8 cellular contexts compared by ENCODE assay signal in genomic region chr22:32528984-32529982, GRCh38. TPM values are rescaled to one million over a fixed set of nuclear protein-coding genes. Genes with fewer than 3 reads are reported as not detected.
DNase-seq lines count a peak whose midpoint lies in the region; ATAC-seq and TF ChIP-seq lines count a peak whose summit lies in the region.

No MANE protein-coding gene starts in this region.

- H3K9me3 Mint-ChIP-seq in naive thymus-derived CD8-positive, alpha-beta T cell, result no peaks in the 10 kb centered on the region

- no peak overlapping the region for H3K4me3 Mint-ChIP-seq in naive thymus-derived CD8-positive, alpha-beta T cell

- DNase-seq in AG08395 (ENCODE audit: low spot score) (peak; percentile 87), GM19240 (ENCODE audit: insufficient read length, low spot score) (peak; percentile 63), OCI-LY7 (ENCODE audit: low spot score) (peak; percentile 56), fibroblast of lung (ENCODE audit: low read depth in 2 of 2) (peak; percentile 75 to 90)
- DNase-seq in activated T-cell treated with anti-CD3 and anti-CD28 coated beads, Interleukin-2, amount 50 U/mL, for 48 hours, result peak; percentile 71 to 80
- peak; percentile 30 to 78 (median 52) for DNase-seq in naive thymus-derived CD8-positive, alpha-beta T cell
- peak; percentile 28 to 59 for DNase-seq in stimulated activated CD8-positive, alpha-beta memory T cell treated with anti-CD3 and anti-CD28 coated beads, Interleukin-7, amount 100 ng/mL, for 48 hours (ENCODE audit: extremely low read depth in 1 of 2, low read depth in 1 of 2)

- no TSS peak for BruUV-seq in OCI-LY7 (replicated peaks; lab: Mats Ljungman, UMichigan)

- CTCF ChIA-PET in OCI-LY7 (lab: Charles Lee; ENCODE audit: unreplicated experiment), result interaction anchor here (1.1 kb wide), 1 partner anchor 457 kb away, joined by 4 read pairs; no protein-coding TSS in a partner anchor

- peaks cover 0 to 2% (median 1%) of the 10 kb centered on the region in 4 donors for H3K4me1 Mint-ChIP-seq in naive thymus-derived CD8-positive, alpha-beta T cell

- H3K4me2 ChIP-seq in OCI-LY7 (ENCODE audit: low read length), result no peak overlapping the region
- H3K4me2 ChIP-seq in fibroblast of lung (ENCODE audit: extremely low read depth, insufficient read depth, low read length), result no peak overlapping the region

- intact Hi-C loops in OCI-LY7 (cut with micrococcal nuclease; ENCODE audit: unreplicated experiment), result loop anchor here (10.0 kb wide), 1 partner anchor 676 kb away; no protein-coding TSS in a partner anchor

- no peaks in the 10 kb centered on the region for H3K27me3 ChIP-seq in fibroblast of lung (ENCODE audit: control insufficient read depth, insufficient read depth, low read length)

- H3K36me3 Mint-ChIP-seq in naive thymus-derived CD8-positive, alpha-beta T cell, result no peaks in the 10 kb centered on the region

- peak overlapping the region in 1 of 10 donors; percentile 15 for H3K27ac Mint-ChIP-seq in naive thymus-derived CD8-positive, alpha-beta T cell

- H3K9me2 ChIP-seq in OCI-LY7 (ENCODE audit: insufficient read depth, low read length), result no peaks in the 10 kb centered on the region

- peak; percentile 76 for TF ChIP-seq CTCF in OCI-LY7 (conservative IDR thresholded peaks at IDR 0.05; ENCODE audit: low read length)
- peak; percentile 77 to 89 for TF ChIP-seq CTCF in fibroblast of lung (conservative IDR thresholded peaks at IDR 0.05 in 1 of 2, IDR thresholded peaks at IDR 0.05 in 1 of 2; ENCODE audit: low read depth in 1 of 2, low read length in 2 of 2)

- H4K20me1 ChIP-seq in OCI-LY7 (ENCODE audit: insufficient read depth, low read length), result no peaks in the 10 kb centered on the region
- no peaks in the 10 kb centered on the region for H4K20me1 ChIP-seq in fibroblast of lung (ENCODE audit: control insufficient read depth, extremely low read depth, insufficient read depth, low read length)

- H3K27ac ChIP-seq in OCI-LY7 (ENCODE audit: low read depth, low read length, poor library complexity, severe bottlenecking), result no peak overlapping the region
- H3K27ac ChIP-seq in fibroblast of lung (ENCODE audit: insufficient read depth, low read length), result no peak overlapping the region

- ATAC-seq in naive thymus-derived CD8-positive, alpha-beta T cell, result peak; percentile 58 to 73
- ATAC-seq in GM21528 (IDR thresholded peaks at IDR 0.05; ENCODE audit: low FRiP score, unreplicated experiment), result no peak

- no peaks in the 10 kb centered on the region for H3K36me3 ChIP-seq in OCI-LY7 (ENCODE audit: insufficient read depth, low read length)
- H3K36me3 ChIP-seq in fibroblast of lung (ENCODE audit: control insufficient read depth, insufficient read depth, low read length), result no peaks in the 10 kb centered on the region

- H2AFZ ChIP-seq in OCI-LY7 (ENCODE audit: low read length), result no peak overlapping the region
- H2AFZ ChIP-seq in fibroblast of lung (ENCODE audit: low read length), result no peak overlapping the region

- H3K4me1 ChIP-seq in OCI-LY7 (ENCODE audit: insufficient read depth, low read length, poor library complexity, severe bottlenecking) (no peaks in the 10 kb centered on the region), fibroblast of lung (ENCODE audit: control insufficient read depth, extremely low read depth, insufficient read depth, low read length) (peaks cover 28% of the 10 kb centered on the region)

- POLR2A ChIA-PET in OCI-LY7 (lab: Charles Lee), result no interaction called here
- POLR2A ChIA-PET in naive thymus-derived CD8-positive, alpha-beta T cell (lab: Charles Lee), result no interaction called here

- H3K79me2 ChIP-seq in OCI-LY7 (ENCODE audit: insufficient read depth, low read depth, low read length) (no peaks in the 10 kb centered on the region), fibroblast of lung (ENCODE audit: control insufficient read depth, insufficient read depth, low read length) (no peaks in the 10 kb centered on the region)

- no peak overlapping the region for H3K9ac ChIP-seq in fibroblast of lung (ENCODE audit: insufficient read depth, low read length)

- H3K4me3 ChIP-seq in OCI-LY7 (ENCODE audit: low read depth, low read length, poor library complexity, severe bottlenecking) (no peak overlapping the region), fibroblast of lung (replicated peaks in 1 of 4; ENCODE audit: control extremely low read depth in 1 of 4, insufficient read depth in 1 of 4, low read depth in 3 of 4, low read length in 4 of 4) (no peak overlapping the region)

- H3K9me3 ChIP-seq in OCI-LY7 (ENCODE audit: low read length) (no peaks in the 10 kb centered on the region), fibroblast of lung (ENCODE audit: control insufficient read depth, insufficient read depth, low read depth, low read length) (no peaks in the 10 kb centered on the region)

- peaks cover 3 to 22% (median 11%) of the 10 kb centered on the region in 5 donors for H3K27me3 Mint-ChIP-seq in naive thymus-derived CD8-positive, alpha-beta T cell

RNA-seq across cellular contexts. Expression of gene FBXO7, which starts 54.7 kb away (rescaled TPM):
- total RNA-seq in OCI-LY7 (2014; rRNA removed; shearing (Covaris generic)), result 62.1 and 73.8 TPM in 2 replicates
- total RNA-seq in OCI-LY7 (2022) (81.9 and 91.1 TPM in 2 replicates), fibroblast of lung (39.5 and 51.2 TPM in 2 replicates)
- polyA plus RNA-seq in fibroblast of lung, result 117 and 130 TPM in 2 replicates
- 69.7 and 70.3 TPM in 2 replicates for polyA plus RNA-seq in fibroblast of lung (2012)
- polyA minus RNA-seq in fibroblast of lung (ENCODE audit: low replicate concordance), result 111 and 116 TPM in 2 replicates
- total RNA-seq in naive thymus-derived CD8-positive, alpha-beta T cell, result 100 to 1,000 TPM in 1 of 2 experiments, 10 to 100 TPM in 1; 97.5 to 103 TPM
- polyA plus RNA-seq in naive thymus-derived CD8-positive, alpha-beta T cell, result 100 to 1,000 TPM; 126 to 149 (median 146) TPM
